14 cellular contexts compared by ENCODE assay signal in genomic region chr5:56434986-56435385, GRCh38.
DNase-seq lines count a peak whose midpoint lies in the region; ATAC-seq and TF ChIP-seq lines count a peak whose summit lies in the region.
"Had no signal": no experiment of that assay in that cellular context is flagged by ENCODE, and none has a peak within 500 bp of the region (broad histone marks: within the 10 kb centered on the region; RNA-seq: fewer than 3 reads in every experiment).

No MANE protein-coding gene starts in this region.

- no peak overlapping the region for H3K9ac ChIP-seq in SK-N-SH
- H3K9ac ChIP-seq: BLaER1 treated with 17β-estradiol and CSF1 and Interleukin-3, amounts not matched to agents 10 nM and 100 nM had no signal

- H3K36me3 ChIP-seq in SK-N-SH (replicated peaks in 1 of 2; ENCODE audit: control insufficient read depth in 1 of 2, insufficient read depth in 2 of 2, low read length in 1 of 2) (no peaks in the 10 kb centered on the region), esophagus muscularis mucosa (no peaks in the 10 kb centered on the region)

- peak overlapping the region in 1 of 2 experiments; percentile 51; a peak in 2 of 4 replicates for H3K27ac ChIP-seq in SK-N-SH (ENCODE audit: low read depth in 2 of 2, low read length in 1 of 2)
- no peak overlapping the region for H3K27ac ChIP-seq in esophagus muscularis mucosa (replicated peaks in 1 of 4)
- H3K27ac ChIP-seq: BLaER1 treated with 17β-estradiol and CSF1 and Interleukin-3, amounts not matched to agents 10 nM and 100 nM had no signal

- POLR2A ChIA-PET in SK-N-SH (lab: Yijun Ruan, JAX) = no interaction called here

- no peak for TF ChIP-seq RAD21 in SK-N-SH (IDR thresholded peaks at IDR 0.05; ENCODE audit: low read length)

- CTCF ChIA-PET in SK-N-SH (lab: Yijun Ruan, JAX) = no interaction called here

- intact Hi-C loops in esophagus muscularis mucosa (cut with DNase I) = no loop called here

- no peak overlapping the region for H2AFZ ChIP-seq in SK-N-SH (ENCODE audit: low read depth)

- H3K9me3 ChIP-seq in SK-N-SH (no peaks in the 10 kb centered on the region), esophagus muscularis mucosa (no peaks in the 10 kb centered on the region)

- H3K27me3 ChIP-seq in SK-N-SH (ENCODE audit: insufficient read depth) = no peaks in the 10 kb centered on the region
- H3K27me3 ChIP-seq in esophagus muscularis mucosa = no peaks in the 10 kb centered on the region
- H3K27me3 ChIP-seq: BLaER1 treated with 17β-estradiol and CSF1 and Interleukin-3, amounts not matched to agents 10 nM and 100 nM had no signal

- H3K4me2 ChIP-seq in SK-N-SH = no peak overlapping the region
- H3K4me2 ChIP-seq: BLaER1 treated with 17β-estradiol and CSF1 and Interleukin-3, amounts not matched to agents 10 nM and 100 nM had no signal

- no peaks in the 10 kb centered on the region for H3F3A ChIP-seq in SK-N-SH (replicated peaks; ENCODE audit: insufficient read depth)

- 48% methylated on average over 3 of the region's 3 CpGs for WGBS in SK-N-SH (ENCODE audit: low lambda C conversion rate)
- 81% methylated on average over 3 of the region's 3 CpGs for WGBS in esophagus muscularis mucosa

- TF ChIP-seq EP300 in SK-N-SH (IDR thresholded peaks at IDR 0.05; ENCODE audit: borderline replicate concordance in 1 of 2, low read depth in 1 of 2, low read length in 1 of 2) (no peak), esophagus muscularis mucosa (IDR thresholded peaks at IDR 0.05) (no peak)

- ATAC-seq in SK-N-SH treated with all-trans-retinoic acid at 6 μM for 48 hours = no peak
- peak; percentile 44 for ATAC-seq in omental fat pad (ENCODE audit: low FRiP score)
- ATAC-seq in HG02885 (IDR thresholded peaks at IDR 0.05; ENCODE audit: poor library complexity, unreplicated experiment) = no peak
- no peak for ATAC-seq in GM18873 (IDR thresholded peaks at IDR 0.05; ENCODE audit: low FRiP score, unreplicated experiment)

- H3K79me2 ChIP-seq in SK-N-SH (ENCODE audit: insufficient read depth) = no peaks in the 10 kb centered on the region

- H4K20me1 ChIP-seq in SK-N-SH (ENCODE audit: insufficient read depth) = no peaks in the 10 kb centered on the region
- H4K20me1 ChIP-seq: BLaER1 treated with 17β-estradiol and CSF1 and Interleukin-3, amounts not matched to agents 10 nM and 100 nM had no signal

- peak; percentile 10 for DNase-seq in SK-N-SH
- peak; percentile 5 for DNase-seq in esophagus muscularis mucosa (ENCODE audit: extremely low spot score)
- DNase-seq in omental fat pad (ENCODE audit: low spot score) = no peak
- DNase-seq in stimulated activated CD4-positive, alpha-beta T cell treated with anti-CD3 and anti-CD28 coated beads, Interleukin-15, amount 100 ng/mL, for 24 hours = no peak
- DNase-seq: 8988T; ACHN; CD4-positive, CD25-positive, alpha-beta regulatory T cell; DMS 273 treated with DMSO at 0.1 percent for 48 hours; GOT3; H9 had no signal

- H3K9me2 ChIP-seq in SK-N-SH = no peaks in the 10 kb centered on the region

- TF ChIP-seq CTCF in SK-N-SH (IDR thresholded peaks at IDR 0.05) (no peak), esophagus muscularis mucosa (IDR thresholded peaks at IDR 0.05) (no peak), omental fat pad (IDR thresholded peaks at IDR 0.05) (no peak)

- H3K4me1 ChIP-seq in SK-N-SH (ENCODE audit: control insufficient read depth in 1 of 2, insufficient read depth in 2 of 2, low read depth in 1 of 2, low read length in 1 of 2) (peaks cover 0 to 6% of the 10 kb centered on the region in 2 experiments; a peak in 1 of 4 replicates), esophagus muscularis mucosa (no peaks in the 10 kb centered on the region)

- TF ChIP-seq POLR2A in esophagus muscularis mucosa (IDR thresholded peaks at IDR 0.05; ENCODE audit: low read depth) = no peak

- H3K4me3 ChIP-seq in SK-N-SH (ENCODE audit: low read depth in 2 of 2, low read length in 1 of 2) (no peak overlapping the region), esophagus muscularis mucosa (no peak overlapping the region)
- H3K4me3 ChIP-seq: BLaER1 treated with 17β-estradiol and CSF1 and Interleukin-3, amounts not matched to agents 10 nM and 100 nM had no signal

TF ChIP-seq in SK-N-SH, 30 proteins besides CTCF, POLR2A, EP300 and RAD21:
- no peak for TF ChIP-seq NFIC (IDR thresholded peaks at IDR 0.05; ENCODE audit: borderline replicate concordance)

TF ChIP-seq in SK-N-SH treated with all-trans-retinoic acid at 6 μM for 48 hours, 23 proteins besides CTCF, POLR2A, EP300 and RAD21:
- TF ChIP-seq CREB5 (CRISPR knock-in tag; IDR thresholded peaks at IDR 0.05; ENCODE audit: low read depth) (no peak), PATZ1 (CRISPR knock-in tag; IDR thresholded peaks at IDR 0.05; ENCODE audit: borderline replicate concordance) (no peak), ZNF565 (CRISPR knock-in tag; conservative IDR thresholded peaks at IDR 0.05; ENCODE audit: low read depth) (no peak), ZFP30 (CRISPR knock-in tag; IDR thresholded peaks at IDR 0.05) (no peak), ZNF8 (CRISPR knock-in tag; IDR thresholded peaks at IDR 0.05) (no peak), SNAI2 (CRISPR knock-in tag; IDR thresholded peaks at IDR 0.05) (no peak)

Comparison
In these comparisons a context has a peak if more than half of its experiments do, and no peak if none do; other contexts are left out.
1. DNase-seq: peak in SK-N-SH (single experiment) and esophagus muscularis mucosa (single experiment); none in omental fat pad (single experiment) and stimulated activated CD4-positive, alpha-beta T cell treated with anti-CD3 and anti-CD28 coated beads, Interleukin-15, amount 100 ng/mL, for 24 hours (single experiment).